In the genomic region with DNA sequence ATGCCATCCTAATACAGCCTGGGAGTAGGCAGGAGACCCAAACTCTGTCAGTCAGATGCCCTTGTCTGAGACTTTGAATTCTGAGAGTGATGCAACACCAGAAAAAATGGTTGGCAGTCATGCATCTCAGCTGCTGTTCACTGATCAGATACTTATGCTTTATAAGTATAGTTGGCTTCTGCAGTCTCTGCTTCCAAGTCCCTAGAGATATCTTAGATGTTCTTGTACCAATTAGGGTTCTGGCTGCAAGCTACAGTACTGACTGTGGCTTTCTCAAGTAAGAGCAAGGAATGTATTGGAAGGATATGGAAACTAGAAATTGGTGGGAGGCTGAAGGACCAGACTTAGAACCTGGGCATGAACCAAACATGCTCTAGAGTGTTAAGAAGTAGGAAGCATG, we compare ENCODE assay signal across 19 cellular contexts.
DNase-seq lines count a peak whose midpoint lies in the region; ATAC-seq, FAIRE-seq and TF ChIP-seq lines count a peak whose summit lies in the region.
"Had no signal": no experiment of that assay in that cellular context is flagged by ENCODE, and none has a peak within 500 bp of the region (broad histone marks: within the 10 kb centered on the region; RNA-seq: fewer than 3 reads in every experiment).

No MANE protein-coding gene starts in this region.

- H3K4me2 ChIP-seq in K562 (ENCODE audit: insufficient read depth, low read length) = no peak overlapping the region
- H3K4me2 ChIP-seq: GM23338 had no signal

- H2AFZ ChIP-seq in K562 (ENCODE audit: low read depth, low read length) = no peak overlapping the region
- H2AFZ ChIP-seq: GM23338 had no signal

- CTCF ChIA-PET in A673 (lab: Charles Lee) (no interaction called here), K562 (lab: Yijun Ruan, JAX; ENCODE audit: low intra/inter-chr PET ratio) (no interaction called here)

- TF ChIP-seq CTCF in A673 (conservative IDR thresholded peaks at IDR 0.05; ENCODE audit: low read depth, low read length) (no peak), K562 (IDR thresholded peaks at IDR 0.05 in 2 of 3, conservative IDR thresholded peaks at IDR 0.05 in 1 of 3; ENCODE audit: insufficient read depth in 2 of 3, low read depth in 1 of 3, low read length in 3 of 3) (no peak), foreskin keratinocyte (conservative IDR thresholded peaks at IDR 0.05) (no peak)

- no peaks in the 10 kb centered on the region for H3K9me3 ChIP-seq in A673 (ENCODE audit: low read depth, low read length, poor library complexity, severe bottlenecking)
- H3K9me3 ChIP-seq in K562 (replicated peaks; ENCODE audit: control insufficient read depth, insufficient read depth, low read depth, low read length) = no peaks in the 10 kb centered on the region
- H3K9me3 ChIP-seq: BE2C, Caco-2 had no signal

- no peak for TF ChIP-seq POLR2A in K562 (conservative IDR thresholded peaks at IDR 0.05)

- no peaks in the 10 kb centered on the region for H3K27me3 ChIP-seq in A673 (replicated peaks; ENCODE audit: insufficient read depth, low read depth, low read length, poor library complexity)
- peaks cover 0 to 20% of the 10 kb centered on the region in 2 experiments; a peak in 2 of 5 replicates for H3K27me3 ChIP-seq in K562 (ENCODE audit: control insufficient read depth in 2 of 2, insufficient read depth in 2 of 2, low read length in 2 of 2)
- H3K27me3 ChIP-seq in foreskin keratinocyte = no peaks in the 10 kb centered on the region
- H3K27me3 ChIP-seq: BE2C had no signal

- POLR2A ChIA-PET in A673 (lab: Charles Lee; ENCODE audit: low non-redundant PET) = no interaction called here
- POLR2A ChIA-PET in K562 (lab: Yijun Ruan, JAX) = interaction anchor here (0.6 kb wide), 1 partner anchor 625 kb away, joined by 4 read pairs; no protein-coding TSS in a partner anchor

- no peak overlapping the region for H3K9ac ChIP-seq in K562 (ENCODE audit: insufficient read depth in 1 of 2, low read depth in 2 of 2, low read length in 2 of 2)

- ATAC-seq in K562 (no peak), HG02852 (IDR thresholded peaks at IDR 0.05; ENCODE audit: unreplicated experiment) (no peak), foreskin keratinocyte (no peak)
- ATAC-seq: GM23338 had no signal

- no peak for TF ChIP-seq EP300 in K562 (IDR thresholded peaks at IDR 0.05; ENCODE audit: low read length)

- peaks cover 8% of the 10 kb centered on the region for H3K4me1 ChIP-seq in A673 (ENCODE audit: insufficient read depth, low read length, poor library complexity, severe bottlenecking)
- H3K4me1 ChIP-seq in K562 (replicated peaks in 1 of 2; ENCODE audit: control insufficient read depth in 2 of 2, insufficient read depth in 2 of 2, low read length in 2 of 2) = peaks cover 1% of the 10 kb centered on the region in 2 experiments; a peak in 3 of 5 replicates
- H3K4me1 ChIP-seq in foreskin keratinocyte = no peaks in the 10 kb centered on the region
- H3K4me1 ChIP-seq: BE2C, Caco-2 had no signal

- no peak overlapping the region for H3K4me3 ChIP-seq in A673 (ENCODE audit: low read depth, low read length, poor library complexity, severe bottlenecking)
- no peak overlapping the region for H3K4me3 ChIP-seq in K562
- H3K4me3 ChIP-seq in skeletal muscle cell (ENCODE audit: low read depth, low read length) = no peak overlapping the region
- H3K4me3 ChIP-seq: GM23338 had no signal

- DNase-seq in A673 (ENCODE audit: low spot score) (peak; percentile 46), K562 (ENCODE audit: extremely low read depth in 1 of 4, low spot score in 3 of 4) (no peak), fibroblast of the conjunctiva (ENCODE audit: low read depth) (peak; percentile 42), skeletal muscle cell (ENCODE audit: low read depth) (peak; percentile 1), kidney tubule cell (ENCODE audit: low spot score) (no peak), foreskin keratinocyte (no peak)
- DNase-seq: ACHN; BE2C; C1 segment of cervical spinal cord; Caco-2; CD4-positive, CD25-positive, alpha-beta regulatory T cell; CD8-positive, alpha-beta memory T cell; GF-D8; HCEC 1CT had no signal

- no peak for FAIRE-seq in K562 (lab: Jason Lieb, UNC)
- FAIRE-seq: D721Med, H54, HTR-8/SVneo had no signal

- H3K9me1 ChIP-seq in K562 (ENCODE audit: control insufficient read depth, insufficient read depth, low read length) = no peaks in the 10 kb centered on the region

- in situ Hi-C loops in K562 (cut with MboI) = no loop called here

- no peaks in the 10 kb centered on the region for H4K20me1 ChIP-seq in K562 (replicated peaks; ENCODE audit: control insufficient read depth, insufficient read depth, low read length)

- peak overlapping the region; percentile 20 for H3K27ac ChIP-seq in A673 (ENCODE audit: low read depth, low read length, poor library complexity, severe bottlenecking)
- no peak overlapping the region for H3K27ac ChIP-seq in K562 (ENCODE audit: extremely low read depth, low read depth, low read length)
- no peak overlapping the region for H3K27ac ChIP-seq in foreskin keratinocyte

- BruUV-seq in A673 (replicated peaks; lab: Mats Ljungman, UMichigan) (no TSS peak), K562 (replicated peaks; lab: Mats Ljungman, UMichigan) (no TSS peak)

- intact Hi-C loops in A673 (cut with micrococcal nuclease; ENCODE audit: unreplicated experiment) = no loop called here
- intact Hi-C loops in K562 (cut with micrococcal nuclease) = no loop called here

- H3K36me3 ChIP-seq in A673 (ENCODE audit: insufficient read depth, low read length, poor library complexity, severe bottlenecking) (no peaks in the 10 kb centered on the region), K562 (ENCODE audit: control insufficient read depth, insufficient read depth, low read length) (no peaks in the 10 kb centered on the region)
- H3K36me3 ChIP-seq: BE2C had no signal

- no peaks in the 10 kb centered on the region for H3K79me2 ChIP-seq in K562 (ENCODE audit: control insufficient read depth, insufficient read depth, low read length)

- TF ChIP-seq RAD21 in K562 (CRISPR knock-in tag; conservative IDR thresholded peaks at IDR 0.05 in 1 of 2, IDR thresholded peaks at IDR 0.05 in 1 of 2) = no peak

TF ChIP-seq in K562, 482 proteins besides CTCF, POLR2A, EP300 and RAD21:
- TF ChIP-seq, protein P1, sequence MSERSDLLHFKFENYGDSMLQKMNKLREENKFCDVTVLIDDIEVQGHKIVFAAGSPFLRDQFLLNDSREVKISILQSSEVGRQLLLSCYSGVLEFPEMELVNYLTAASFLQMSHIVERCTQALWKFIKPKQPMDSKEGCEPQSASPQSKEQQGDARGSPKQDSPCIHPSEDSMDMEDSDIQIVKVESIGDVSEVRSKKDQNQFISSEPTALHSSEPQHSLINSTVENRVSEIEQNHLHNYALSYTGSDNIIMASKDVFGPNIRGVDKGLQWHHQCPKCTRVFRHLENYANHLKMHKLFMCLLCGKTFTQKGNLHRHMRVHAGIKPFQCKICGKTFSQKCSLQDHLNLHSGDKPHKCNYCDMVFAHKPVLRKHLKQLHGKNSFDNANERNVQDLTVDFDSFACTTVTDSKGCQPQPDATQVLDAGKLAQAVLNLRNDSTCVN (CRISPR knock-in tag; IDR thresholded peaks at IDR 0.05) = no peak
- TF ChIP-seq PRPF4 (IDR thresholded peaks at IDR 0.05; ENCODE audit: insufficient read depth, low read depth, low read length, poor library complexity, severe bottlenecking) = no peak
- TF ChIP-seq CEBPB (tag; IDR thresholded peaks at IDR 0.05) = peak; percentile 30; the same call in 1 of the 2 replicates
- TF ChIP-seq CEBPG (CRISPR knock-in tag; IDR thresholded peaks at IDR 0.05) = no peak
- 0 out of 4 replicates have a peak, but pooled peaks of 1 of the 2 experiments have one; percentile 6 for TF ChIP-seq CEBPG (tag; conservative IDR thresholded peaks at IDR 0.05 in 1 of 2, IDR thresholded peaks at IDR 0.05 in 1 of 2)
- TF ChIP-seq, protein P2, sequence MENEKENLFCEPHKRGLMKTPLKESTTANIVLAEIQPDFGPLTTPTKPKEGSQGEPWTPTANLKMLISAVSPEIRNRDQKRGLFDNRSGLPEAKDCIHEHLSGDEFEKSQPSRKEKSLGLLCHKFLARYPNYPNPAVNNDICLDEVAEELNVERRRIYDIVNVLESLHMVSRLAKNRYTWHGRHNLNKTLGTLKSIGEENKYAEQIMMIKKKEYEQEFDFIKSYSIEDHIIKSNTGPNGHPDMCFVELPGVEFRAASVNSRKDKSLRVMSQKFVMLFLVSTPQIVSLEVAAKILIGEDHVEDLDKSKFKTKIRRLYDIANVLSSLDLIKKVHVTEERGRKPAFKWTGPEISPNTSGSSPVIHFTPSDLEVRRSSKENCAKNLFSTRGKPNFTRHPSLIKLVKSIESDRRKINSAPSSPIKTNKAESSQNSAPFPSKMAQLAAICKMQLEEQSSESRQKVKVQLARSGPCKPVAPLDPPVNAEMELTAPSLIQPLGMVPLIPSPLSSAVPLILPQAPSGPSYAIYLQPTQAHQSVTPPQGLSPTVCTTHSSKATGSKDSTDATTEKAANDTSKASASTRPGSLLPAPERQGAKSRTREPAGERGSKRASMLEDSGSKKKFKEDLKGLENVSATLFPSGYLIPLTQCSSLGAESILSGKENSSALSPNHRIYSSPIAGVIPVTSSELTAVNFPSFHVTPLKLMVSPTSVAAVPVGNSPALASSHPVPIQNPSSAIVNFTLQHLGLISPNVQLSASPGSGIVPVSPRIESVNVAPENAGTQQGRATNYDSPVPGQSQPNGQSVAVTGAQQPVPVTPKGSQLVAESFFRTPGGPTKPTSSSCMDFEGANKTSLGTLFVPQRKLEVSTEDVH (IDR thresholded peaks at IDR 0.05; ENCODE audit: low read depth, partially characterized antibody) = no peak

Comparison
In these comparisons a context has a peak if more than half of its experiments do, and no peak if none do; other contexts are left out.
1. DNase-seq: peak in A673 (single experiment), fibroblast of the conjunctiva (single experiment) and skeletal muscle cell (single experiment); none in K562 (0 of 4), kidney tubule cell (single experiment) and foreskin keratinocyte (0 of 2).